9 cellular contexts compared by ENCODE assay signal in the genomic region with DNA sequence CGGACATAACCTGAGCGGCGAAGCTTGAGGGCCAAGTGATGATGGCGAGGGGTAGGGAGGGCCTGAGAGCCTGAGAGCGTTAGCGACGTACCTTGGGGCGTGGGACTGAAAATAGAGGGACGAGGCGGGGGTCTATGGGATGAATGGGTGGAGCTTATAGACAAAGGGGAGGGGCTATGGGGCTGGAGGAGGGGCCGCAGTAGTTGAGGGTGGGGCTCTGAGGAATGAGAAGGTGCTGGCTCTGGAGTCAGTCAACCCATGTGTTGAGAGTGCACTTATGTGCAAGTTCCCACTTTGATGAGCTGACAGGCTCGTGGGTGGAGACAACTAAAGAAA. TPM values are rescaled to one million over a fixed set of nuclear protein-coding genes. Genes with fewer than 3 reads are reported as not detected.
DNase-seq lines count a peak whose midpoint lies in the region; ATAC-seq, FAIRE-seq and TF ChIP-seq lines count a peak whose summit lies in the region.
"Had no signal": no experiment of that assay in that cellular context is flagged by ENCODE, and none has a peak within 500 bp of the region (broad histone marks: within the 10 kb centered on the region; RNA-seq: fewer than 3 reads in every experiment).

No MANE protein-coding gene starts in this region.

- H3K27me3 ChIP-seq in upper lobe of right lung, result no peaks in the 10 kb centered on the region

- no peak for FAIRE-seq in GM12891 (lab: Jason Lieb, UNC)
- FAIRE-seq: islet of Langerhans had no signal

- no peaks in the 10 kb centered on the region for H3K27me3 Mint-ChIP-seq in activated T-cell treated with anti-CD3 and anti-CD28 coated beads, Interleukin-2, amount 50 U/mL, for 72 hours (ENCODE audit: low read depth)

- peak overlapping the region; percentile 82 to 99 for H3K4me3 Mint-ChIP-seq in activated T-cell treated with anti-CD3 and anti-CD28 coated beads, Interleukin-2, amount 50 U/mL, for 72 hours

- CTCF ChIA-PET in HEK293 (lab: Yijun Ruan, JAX), result interaction anchor here (0.5 to 0.9 kb wide), 3 partner anchors 12 to 1351 kb away, joined by 3 read pairs; no protein-coding TSS in a partner anchor

- 0 out of 2 replicates have a peak, but pooled peaks have one; percentile 20 for TF ChIP-seq POLR2A in GM12891 (IDR thresholded peaks at IDR 0.05; ENCODE audit: low read depth, low read length)

- intact Hi-C loops in upper lobe of right lung (cut with DNase I), result no loop called here

- peak overlapping the region; percentile 95 for H3K27ac Mint-ChIP-seq in activated T-cell treated with anti-CD3 and anti-CD28 coated beads, Interleukin-2, amount 50 U/mL, for 72 hours

- H3K4me3 ChIP-seq in HEK293 (ENCODE audit: low read depth, low read length), result peak overlapping the region; percentile 68
- peak overlapping the region; percentile 66 for H3K4me3 ChIP-seq in upper lobe of right lung

- DNase-seq in GM12891 (ENCODE audit: insufficient read length, low spot score) (no peak), NCI-H146 treated with DMSO at 0.1 percent for 48 hours (lab: John Stamatoyannopoulos, UW; ENCODE audit: unreplicated experiment) (peak; percentile 66), fibroblast of peridontal ligament (ENCODE audit: extremely low read depth) (peak; percentile 19), omental fat pad (ENCODE audit: low spot score) (no peak), upper lobe of right lung (no peak), ureter (ENCODE audit: low spot score) (no peak)
- DNase-seq in activated T-cell treated with anti-CD3 and anti-CD28 coated beads, Interleukin-2, amount 50 U/mL, for 72 hours, result peak in 1 of 2 donors; percentile 61

- H3K9me3 Mint-ChIP-seq in activated T-cell treated with anti-CD3 and anti-CD28 coated beads, Interleukin-2, amount 50 U/mL, for 72 hours, result no peaks in the 10 kb centered on the region

- TF ChIP-seq CTCF in HEK293 (tag by site-specific recombination; IDR thresholded peaks at IDR 0.05) (no peak), omental fat pad (IDR thresholded peaks at IDR 0.05) (no peak), upper lobe of right lung (IDR thresholded peaks at IDR 0.05) (no peak)

- no peaks in the 10 kb centered on the region for H3K9me3 ChIP-seq in HEK293 (ENCODE audit: control insufficient read depth, insufficient read depth, low read depth, low read length)
- no peaks in the 10 kb centered on the region for H3K9me3 ChIP-seq in upper lobe of right lung

- POLR2A ChIA-PET in HEK293 (lab: Yijun Ruan, JAX), result interaction anchor here (0.9 to 2.6 kb wide), 8 partner anchors 9 to 197 kb away, joined by 3 to 16 read pairs (median 6); partner anchors contain the start of genes EBP and RBM3

- H3K36me3 Mint-ChIP-seq in activated T-cell treated with anti-CD3 and anti-CD28 coated beads, Interleukin-2, amount 50 U/mL, for 72 hours (ENCODE audit: insufficient read depth in 2 of 2), result peaks cover 3 to 6% of the 10 kb centered on the region in 2 donors

- peak; percentile 54 to 65 for ATAC-seq in activated T-cell treated with anti-CD3 and anti-CD28 coated beads, Interleukin-2, amount 50 U/mL, for 72 hours (replicated peaks in 1 of 2)
- ATAC-seq in omental fat pad (ENCODE audit: low FRiP score), result peak; percentile 85
- peak; percentile 79 for ATAC-seq in upper lobe of right lung

- H3K36me3 ChIP-seq in HEK293 (ENCODE audit: control insufficient read depth in 2 of 2, insufficient read depth in 1 of 2, low read length in 2 of 2) (peaks cover 12 to 23% of the 10 kb centered on the region in 2 experiments; a peak in 2 of 3 replicates), upper lobe of right lung (peaks cover 6% of the 10 kb centered on the region)

- H3K4me1 Mint-ChIP-seq in activated T-cell treated with anti-CD3 and anti-CD28 coated beads, Interleukin-2, amount 50 U/mL, for 72 hours (ENCODE audit: low read depth), result peaks cover 17% of the 10 kb centered on the region

- H3K4me1 ChIP-seq in HEK293 (ENCODE audit: control insufficient read depth, insufficient read depth, low read length) (no peaks in the 10 kb centered on the region), upper lobe of right lung (peaks cover 7% of the 10 kb centered on the region)

- H3K27ac ChIP-seq in HEK293 (ENCODE audit: extremely low read depth, low read depth, low read length) (peak overlapping the region; percentile 74), upper lobe of right lung (peak overlapping the region; percentile 87)

TF ChIP-seq in GM12891, 5 proteins besides CTCF, POLR2A, EP300 and RAD21:
- TF ChIP-seq SPI1 (IDR thresholded peaks at IDR 0.05; ENCODE audit: low read depth, low read length) (no peak), TAF1 (IDR thresholded peaks at IDR 0.05; ENCODE audit: low read depth, low read length) (peak; percentile 9; the same call in 1 of the 2 replicates), POLR2AphosphoS5 (IDR thresholded peaks at IDR 0.05; ENCODE audit: low read depth, low read length) (no peak), POU2F2 (IDR thresholded peaks at IDR 0.05; ENCODE audit: low read depth, low read length) (no peak), PAX5 (IDR thresholded peaks at IDR 0.05; ENCODE audit: insufficient read depth, low read length, severe bottlenecking) (no peak)

TF ChIP-seq in HEK293, 187 proteins besides CTCF, POLR2A, EP300 and RAD21 (continues in another document):
- TF ChIP-seq ZNF433 (tag by site-specific recombination; IDR thresholded peaks at IDR 0.05; ENCODE audit: low read depth) (no peak), MEIS1 (CRISPR knock-in tag; IDR thresholded peaks at IDR 0.05; ENCODE audit: borderline replicate concordance) (no peak), SP7 (tag by site-specific recombination; IDR thresholded peaks at IDR 0.05) (0 out of 2 replicates have a peak, but pooled peaks have one; percentile 6), ZNF701 (tag by site-specific recombination; IDR thresholded peaks at IDR 0.05) (no peak), MYNN (tag by site-specific recombination; IDR thresholded peaks at IDR 0.05; ENCODE audit: borderline replicate concordance) (peak; percentile 27; the same call in 1 of the 2 replicates), ZNF366 (tag by site-specific recombination; conservative IDR thresholded peaks at IDR 0.05) (peak; percentile 69), ZNF76 (tag by site-specific recombination; IDR thresholded peaks at IDR 0.05; ENCODE audit: borderline replicate concordance, low read depth) (peak; percentile 8; the same call in 1 of the 2 replicates), KLF1 (tag by site-specific recombination; IDR thresholded peaks at IDR 0.05) (peak; percentile 67), ZNF335 (tag by site-specific recombination; conservative IDR thresholded peaks at IDR 0.05) (peak; percentile 67; the same call in 1 of the 2 replicates), ELK4 (IDR thresholded peaks at IDR 0.05; ENCODE audit: borderline replicate concordance, low read depth, low read length) (no peak)

RNA-seq across cellular contexts. Expression of gene TBC1D25, which starts 0.5 kb away (rescaled TPM):
- polyA plus RNA-seq in GM12891 (2012; ENCODE audit: low read depth, missing spikeins), result 11.4 TPM
- 10 to 100 TPM; 20.4 to 20.5 TPM for total RNA-seq in activated T-cell treated with anti-CD3 and anti-CD28 coated beads, Interleukin-2, amount 50 U/mL, for 72 hours
- 10 to 100 TPM in 3 of 4 donors, 1 to 10 TPM in 1; 8.7 to 15.4 (median 13.2) TPM for total RNA-seq in omental fat pad
- total RNA-seq in upper lobe of right lung, result 14.6 TPM
- total RNA-seq in ureter, result 12.2 TPM

RNA-seq across cellular contexts. Expression of gene EBP, which starts 18.4 kb away (rescaled TPM):
- 95.9 TPM for polyA plus RNA-seq in GM12891 (2012; ENCODE audit: low read depth, missing spikeins)
- 100 to 1,000 TPM; 112 to 113 TPM for total RNA-seq in activated T-cell treated with anti-CD3 and anti-CD28 coated beads, Interleukin-2, amount 50 U/mL, for 72 hours
- 10 to 100 TPM; 15.1 to 24.9 (median 17.2) TPM for total RNA-seq in omental fat pad
- 93.4 TPM for total RNA-seq in upper lobe of right lung
- total RNA-seq in ureter, result 60.0 TPM

RNA-seq across cellular contexts. Expression of gene PORCN, which starts 31.2 kb away (rescaled TPM):
- 8.8 TPM for polyA plus RNA-seq in GM12891 (2012; ENCODE audit: low read depth, missing spikeins)
- total RNA-seq in activated T-cell treated with anti-CD3 and anti-CD28 coated beads, Interleukin-2, amount 50 U/mL, for 72 hours, result 10 to 100 TPM; 19.4 to 20.3 TPM
- total RNA-seq in omental fat pad (10 to 100 TPM in 3 of 4 donors, 1 to 10 TPM in 1; 8.4 to 16.9 (median 14.1) TPM), upper lobe of right lung (8.9 TPM), ureter (12.7 TPM)

RNA-seq across cellular contexts. Expression of gene RBM3, which starts 34.3 kb away (rescaled TPM):
- 247 TPM for polyA plus RNA-seq in GM12891 (2012; ENCODE audit: low read depth, missing spikeins)
- total RNA-seq in activated T-cell treated with anti-CD3 and anti-CD28 coated beads, Interleukin-2, amount 50 U/mL, for 72 hours, result 100 to 1,000 TPM; 183 to 225 TPM
- total RNA-seq in omental fat pad (100 to 1,000 TPM; 151 to 280 (median 263) TPM), upper lobe of right lung (170 TPM), ureter (364 TPM)

RNA-seq across cellular contexts. Expression of gene WDR13, which starts 57.3 kb away (rescaled TPM):
- polyA plus RNA-seq in GM12891 (2012; ENCODE audit: low read depth, missing spikeins), result 55.1 TPM
- total RNA-seq in activated T-cell treated with anti-CD3 and anti-CD28 coated beads, Interleukin-2, amount 50 U/mL, for 72 hours, result 10 to 100 TPM; 55.7 to 59.9 TPM
- total RNA-seq in omental fat pad (100 to 1,000 TPM in 3 of 4 donors, 10 to 100 TPM in 1; 95.4 to 149 (median 126) TPM), upper lobe of right lung (121 TPM), ureter (127 TPM)

Comparison
In these comparisons a context has a peak if more than half of its experiments do, and no peak if none do; other contexts are left out.
1. DNase-seq: peak in NCI-H146 treated with DMSO at 0.1 percent for 48 hours (single experiment) and fibroblast of peridontal ligament (single experiment); none in GM12891 (single experiment), omental fat pad (single experiment), upper lobe of right lung (single experiment) and ureter (single experiment).
2. Peak in every context shown above with its lines, with median percentiles within 50 percentile points of each other: ATAC-seq.